14 cellular contexts compared by ENCODE assay signal in the genomic region with DNA sequence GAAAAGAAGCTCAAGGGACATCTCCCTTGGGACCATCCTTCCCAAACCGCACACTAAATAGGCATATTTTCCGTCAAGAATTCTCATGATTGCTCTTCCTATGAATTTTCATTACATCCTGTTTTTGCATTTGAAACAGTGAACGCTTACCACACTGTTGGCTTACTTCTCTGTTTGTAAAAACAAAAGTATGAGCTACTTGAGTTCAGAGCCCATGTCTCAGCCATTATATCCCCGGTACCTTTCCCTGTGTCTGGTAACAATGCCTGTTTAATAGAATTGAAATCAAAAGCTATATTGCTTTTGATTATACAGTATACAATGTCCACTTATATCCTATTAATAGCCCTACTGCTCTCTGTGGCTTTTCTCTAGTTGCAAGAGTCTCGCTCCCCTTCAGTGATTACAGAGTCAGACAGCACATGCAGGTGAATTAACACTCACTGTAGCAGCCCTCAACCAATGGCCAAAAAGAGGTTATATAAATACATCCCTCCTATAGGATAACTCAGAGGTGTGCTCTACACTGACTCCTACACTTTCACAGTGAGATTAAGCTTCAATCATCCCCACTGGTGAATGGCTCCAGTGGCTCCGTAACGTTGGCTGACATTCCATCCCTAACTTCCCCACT.
"Had no signal": no experiment of that assay in that cellular context is flagged by ENCODE, and none has a peak within 500 bp of the region (broad histone marks: within the 10 kb centered on the region; RNA-seq: fewer than 3 reads in every experiment).

No MANE protein-coding gene starts in this region.

- H3K4me1 Mint-ChIP-seq: activated naive CD8-positive, alpha-beta T cell treated with anti-CD3 and anti-CD28 coated beads, Interleukin-2, amount 10 ng/mL, durations not matched to agents 7 days and 5 days; naive B cell; stimulated activated memory B cell treated with anti-CD40 and anti-IgM and Interleukin-4, amounts not matched to agents 10 μg/mL and 1 μg/mL and 100 μg/mL, for 72 hours had no signal

- H3K79me2 ChIP-seq: hepatocyte had no signal

- H3K4me2 ChIP-seq: hepatocyte had no signal

- H3K4me1 ChIP-seq: colonic mucosa had no signal

- H3K27me3 Mint-ChIP-seq: activated naive CD8-positive, alpha-beta T cell treated with anti-CD3 and anti-CD28 coated beads, Interleukin-2, amount 10 ng/mL, durations not matched to agents 7 days and 5 days; brain; stimulated activated memory B cell treated with anti-CD40 and anti-IgM and Interleukin-4, amounts not matched to agents 10 μg/mL and 1 μg/mL and 100 μg/mL, for 72 hours had no signal

- H3K27me3 ChIP-seq: colonic mucosa, esophagus muscularis mucosa, hepatocyte, ovary had no signal

- DNase-seq: activated CD4-positive, alpha-beta T cell treated with anti-CD3 and anti-CD28 coated beads, Interleukin-2, amount 50 U/mL, for 1 hour; activated naive CD4-positive, alpha-beta T cell; activated naive CD8-positive, alpha-beta T cell treated with anti-CD3 and anti-CD28 coated beads, Interleukin-2, amount 10 ng/mL, durations not matched to agents 7 days and 5 days; central memory CD4-positive, alpha-beta T cell; colonic mucosa; islet precursor cell; naive B cell; ovary; stimulated activated CD4-positive, alpha-beta T cell treated with anti-CD3 and anti-CD28 coated beads, Interleukin-12 subunit alpha, Interleukin-12 subunit beta, amount 100 ng/mL, for 4 hours had no signal

- H3K9me3 ChIP-seq: colonic mucosa, esophagus muscularis mucosa had no signal

- H3K4me3 ChIP-seq: colonic mucosa, esophagus muscularis mucosa, hepatocyte, ovary had no signal

- ATAC-seq: left lobe of liver; stimulated activated memory B cell treated with anti-CD40 and anti-IgM and Interleukin-4, amounts not matched to agents 10 μg/mL and 1 μg/mL and 100 μg/mL, for 72 hours had no signal

- H3K36me3 ChIP-seq: colonic mucosa, esophagus muscularis mucosa, ovary had no signal

- H3K27ac Mint-ChIP-seq: activated naive CD8-positive, alpha-beta T cell treated with anti-CD3 and anti-CD28 coated beads, Interleukin-2, amount 10 ng/mL, durations not matched to agents 7 days and 5 days; brain; naive B cell; stimulated activated memory B cell treated with anti-CD40 and anti-IgM and Interleukin-4, amounts not matched to agents 10 μg/mL and 1 μg/mL and 100 μg/mL, for 72 hours had no signal

- H3K27ac ChIP-seq: colonic mucosa, esophagus muscularis mucosa, hepatocyte, ovary had no signal

- H2AFZ ChIP-seq: hepatocyte had no signal

- H3K4me3 Mint-ChIP-seq: activated naive CD8-positive, alpha-beta T cell treated with anti-CD3 and anti-CD28 coated beads, Interleukin-2, amount 10 ng/mL, durations not matched to agents 7 days and 5 days; brain; naive B cell; stimulated activated memory B cell treated with anti-CD40 and anti-IgM and Interleukin-4, amounts not matched to agents 10 μg/mL and 1 μg/mL and 100 μg/mL, for 72 hours had no signal

- H3K9me3 Mint-ChIP-seq: activated naive CD8-positive, alpha-beta T cell treated with anti-CD3 and anti-CD28 coated beads, Interleukin-2, amount 10 ng/mL, durations not matched to agents 7 days and 5 days; stimulated activated memory B cell treated with anti-CD40 and anti-IgM and Interleukin-4, amounts not matched to agents 10 μg/mL and 1 μg/mL and 100 μg/mL, for 72 hours had no signal

- H3K36me3 Mint-ChIP-seq: activated naive CD8-positive, alpha-beta T cell treated with anti-CD3 and anti-CD28 coated beads, Interleukin-2, amount 10 ng/mL, durations not matched to agents 7 days and 5 days; brain; naive B cell; stimulated activated memory B cell treated with anti-CD40 and anti-IgM and Interleukin-4, amounts not matched to agents 10 μg/mL and 1 μg/mL and 100 μg/mL, for 72 hours had no signal
